Comparison of ENCODE assay signal across 28 cellular contexts in genomic region chr14:53237488-53237887, GRCh38.
"Had no signal": no experiment of that assay in that cellular context is flagged by ENCODE, and none has a peak within 500 bp of the region (broad histone marks: within the 10 kb centered on the region; RNA-seq: fewer than 3 reads in every experiment).

No MANE protein-coding gene starts in this region.

- H3K27me3 ChIP-seq: breast epithelium, left lung, neutrophil, sigmoid colon, stomach, tibial artery had no signal

- H3K4me1 ChIP-seq: breast epithelium, left lung, sigmoid colon, stomach, tibial artery had no signal

- H3K36me3 ChIP-seq: breast epithelium, left lung, neutrophil, sigmoid colon, stomach, tibial artery had no signal

- H3K4me2 ChIP-seq: smooth muscle cell had no signal

- H3K27ac ChIP-seq: breast epithelium, left lung, neutrophil, sigmoid colon, stomach, tibial artery had no signal

- H3K9me3 ChIP-seq: breast epithelium, neutrophil, sigmoid colon, stomach, tibial artery had no signal

- H3K27ac Mint-ChIP-seq: activated CD4-positive, alpha-beta memory T cell treated with anti-CD3 and anti-CD28 coated beads, Interleukin-2, amount 10 ng/mL, durations not matched to agents 7 days and 5 days; activated CD4-positive, alpha-beta T cell treated with anti-CD3 and anti-CD28 coated beads, Interleukin-2, amount 10 ng/mL, durations not matched to agents 24 days and 14 days; activated naive CD4-positive, alpha-beta T cell treated with anti-CD3 and anti-CD28 coated beads, Interleukin-2, amount 50 U/mL, for 24 hours; activated naive CD8-positive, alpha-beta T cell treated with anti-CD3 and anti-CD28 coated beads, Interleukin-2, amount 50 U/mL, for 24 hours; activated T-cell treated with anti-CD3 and anti-CD28 coated beads, Interleukin-2, amount 50 U/mL, for 24 hours; activated T-helper 17 cell treated with anti-CD3 and anti-CD28 coated beads, Interleukin-2, amount 50 U/mL, for 72 hours; dendritic cell treated with granulocyte-macrophage colony-stimulating factor and Interleukin-4, amounts not matched to agents 40 ng/mL and 50 ng/mL, for 4 days; nephron; stimulated activated naive B cell treated with anti-CD40 and anti-IgM and Interleukin-4, amounts not matched to agents 10 μg/mL and 1 μg/mL and 100 μg/mL, for 72 hours; T-helper 1 cell treated with Interleukin-12 subunit alpha and Interleukin-12 subunit beta and Interleukin-4 antibody, amounts not matched to agents 30 μg/mL and 1 μg/mL, for 36 hours had no signal

- H3K4me1 Mint-ChIP-seq: activated CD4-positive, alpha-beta memory T cell treated with anti-CD3 and anti-CD28 coated beads, Interleukin-2, amount 10 ng/mL, durations not matched to agents 7 days and 5 days; activated naive CD4-positive, alpha-beta T cell treated with anti-CD3 and anti-CD28 coated beads, Interleukin-2, amount 50 U/mL, for 24 hours; activated naive CD8-positive, alpha-beta T cell treated with anti-CD3 and anti-CD28 coated beads, Interleukin-2, amount 50 U/mL, for 24 hours; activated T-helper 17 cell treated with anti-CD3 and anti-CD28 coated beads, Interleukin-2, amount 50 U/mL, for 72 hours; central memory CD8-positive, alpha-beta T cell; nephron; stimulated activated naive B cell treated with anti-CD40 and anti-IgM and Interleukin-4, amounts not matched to agents 10 μg/mL and 1 μg/mL and 100 μg/mL, for 72 hours had no signal

- H3K4me3 Mint-ChIP-seq: activated CD4-positive, alpha-beta memory T cell treated with anti-CD3 and anti-CD28 coated beads, Interleukin-2, amount 10 ng/mL, durations not matched to agents 7 days and 5 days; activated CD4-positive, alpha-beta T cell treated with anti-CD3 and anti-CD28 coated beads, Interleukin-2, amount 10 ng/mL, durations not matched to agents 24 days and 14 days; activated naive CD4-positive, alpha-beta T cell treated with anti-CD3 and anti-CD28 coated beads, Interleukin-2, amount 50 U/mL, for 24 hours; activated naive CD8-positive, alpha-beta T cell treated with anti-CD3 and anti-CD28 coated beads, Interleukin-2, amount 50 U/mL, for 24 hours; activated T-cell treated with anti-CD3 and anti-CD28 coated beads, Interleukin-2, amount 50 U/mL, for 24 hours; activated T-helper 17 cell treated with anti-CD3 and anti-CD28 coated beads, Interleukin-2, amount 50 U/mL, for 72 hours; central memory CD8-positive, alpha-beta T cell; dendritic cell treated with granulocyte-macrophage colony-stimulating factor and Interleukin-4, amounts not matched to agents 40 ng/mL and 50 ng/mL, for 4 days; nephron; stimulated activated naive B cell treated with anti-CD40 and anti-IgM and Interleukin-4, amounts not matched to agents 10 μg/mL and 1 μg/mL and 100 μg/mL, for 72 hours; T-helper 1 cell treated with Interleukin-12 subunit alpha and Interleukin-12 subunit beta and Interleukin-4 antibody, amounts not matched to agents 30 μg/mL and 1 μg/mL, for 36 hours had no signal

- H3K27me3 Mint-ChIP-seq: activated CD4-positive, alpha-beta memory T cell treated with anti-CD3 and anti-CD28 coated beads, Interleukin-2, amount 10 ng/mL, durations not matched to agents 7 days and 5 days; activated CD4-positive, alpha-beta T cell treated with anti-CD3 and anti-CD28 coated beads, Interleukin-2, amount 10 ng/mL, durations not matched to agents 24 days and 14 days; activated naive CD4-positive, alpha-beta T cell treated with anti-CD3 and anti-CD28 coated beads, Interleukin-2, amount 50 U/mL, for 24 hours; activated naive CD8-positive, alpha-beta T cell treated with anti-CD3 and anti-CD28 coated beads, Interleukin-2, amount 50 U/mL, for 24 hours; activated T-cell treated with anti-CD3 and anti-CD28 coated beads, Interleukin-2, amount 50 U/mL, for 24 hours; activated T-helper 17 cell treated with anti-CD3 and anti-CD28 coated beads, Interleukin-2, amount 50 U/mL, for 72 hours; central memory CD8-positive, alpha-beta T cell; dendritic cell treated with granulocyte-macrophage colony-stimulating factor and Interleukin-4, amounts not matched to agents 40 ng/mL and 50 ng/mL, for 4 days; stimulated activated naive B cell treated with anti-CD40 and anti-IgM and Interleukin-4, amounts not matched to agents 10 μg/mL and 1 μg/mL and 100 μg/mL, for 72 hours had no signal

- ATAC-seq: activated naive CD8-positive, alpha-beta T cell treated with anti-CD3 and anti-CD28 coated beads, Interleukin-2, amount 50 U/mL, for 24 hours; activated T-helper 17 cell treated with anti-CD3 and anti-CD28 coated beads, Interleukin-2, amount 50 U/mL, for 72 hours; left lung; stimulated activated naive B cell treated with anti-CD40 and anti-IgM and Interleukin-4, amounts not matched to agents 10 μg/mL and 1 μg/mL and 100 μg/mL, for 72 hours had no signal

- DNase-seq: activated CD4-positive, alpha-beta memory T cell treated with anti-CD3 and anti-CD28 coated beads, Interleukin-2, amount 10 ng/mL, durations not matched to agents 7 days and 5 days; activated CD4-positive, alpha-beta T cell treated with anti-CD3 and anti-CD28 coated beads, Interleukin-2, amount 10 ng/mL, durations not matched to agents 24 days and 14 days; activated CD4-positive, CD25-positive, alpha-beta regulatory T cell treated with anti-CD3 and anti-CD28 coated beads, Interleukin-2, amount 50 U/mL, for 72 hours; activated CD8-positive, alpha-beta memory T cell treated with anti-CD3 and anti-CD28 coated beads, Interleukin-2, amount 50 U/mL, for 48 hours; activated naive CD8-positive, alpha-beta T cell treated with anti-CD3 and anti-CD28 coated beads, Interleukin-2, amount 50 U/mL, for 24 hours; activated T-cell treated with anti-CD3 and anti-CD28 coated beads, Interleukin-2, amount 50 U/mL, for 24 hours; amygdala; effector CD8-positive, alpha-beta T cell; kidney glomerular epithelial cell; left lung; retina; sigmoid colon; stimulated activated CD4-positive, alpha-beta T cell treated with anti-CD3 and anti-CD28 coated beads, Interleukin-1b, Interleukin-23, amount 100 ng/mL, for 48 hours; stimulated activated naive B cell treated with anti-CD40 and anti-IgM and Interleukin-4, amounts not matched to agents 10 μg/mL and 1 μg/mL and 100 μg/mL, for 72 hours; stomach; SW 1271; T-helper 9 cell; tibial artery had no signal

- H3K4me3 ChIP-seq: breast epithelium, left lung, lung, sigmoid colon, smooth muscle cell, stomach, tibial artery had no signal
